Comparison of ENCODE assay signal across 24 cellular contexts in genomic region chr2:161486111-161486510, GRCh38.
"Had no signal": no experiment of that assay in that cellular context is flagged by ENCODE, and none has a peak within 500 bp of the region (broad histone marks: within the 10 kb centered on the region; RNA-seq: fewer than 3 reads in every experiment).

No MANE protein-coding gene starts in this region.

- H3K9me3 ChIP-seq: gastrocnemius medialis, neutrophil, right lobe of liver, uterus had no signal

- ATAC-seq: activated CD8-positive, alpha-beta T cell treated with anti-CD3 and anti-CD28 coated beads for 36 hours; activated T-cell treated with anti-CD3 and anti-CD28 coated beads, Interleukin-2, amount 50 U/mL, for 4 hours; body of pancreas; gastrocnemius medialis; left ventricle myocardium superior; right lobe of liver had no signal

- H3K27me3 ChIP-seq: body of pancreas, esophagus squamous epithelium, gastrocnemius medialis, hepatocyte, neutrophil, right lobe of liver, uterus had no signal

- H3K27ac ChIP-seq: body of pancreas, epithelial cell of prostate, esophagus squamous epithelium, gastrocnemius medialis, hepatocyte, neutrophil, right lobe of liver, skin epidermis, thoracic aorta, uterus had no signal

- H3K4me2 ChIP-seq: hepatocyte had no signal

- H2AFZ ChIP-seq: hepatocyte had no signal

- H3K36me3 ChIP-seq: esophagus squamous epithelium, gastrocnemius medialis, neutrophil, right lobe of liver, thoracic aorta, uterus had no signal

- H3K79me2 ChIP-seq: hepatocyte had no signal

- H3K4me3 ChIP-seq: body of pancreas, esophagus squamous epithelium, gastrocnemius medialis, hepatocyte, right lobe of liver, skin epidermis, thoracic aorta, uterus had no signal

- DNase-seq: activated CD4-positive, alpha-beta T cell treated with anti-CD3 and anti-CD28 coated beads, Interleukin-2, amount 10 ng/mL, durations not matched to agents 7 days and 5 days; activated CD4-positive, CD25-positive, alpha-beta regulatory T cell treated with anti-CD3 and anti-CD28 coated beads, Interleukin-2, amount 50 U/mL, for 72 hours; activated CD8-positive, alpha-beta T cell treated with anti-CD3 and anti-CD28 coated beads for 36 hours; activated T-cell treated with anti-CD3 and anti-CD28 coated beads, Interleukin-2, amount 50 U/mL, for 4 hours; body of pancreas; dermis blood vessel endothelial cell; effector CD4-positive, alpha-beta T cell; esophagus squamous epithelium; gastrocnemius medialis; glutamatergic neuron; islet precursor cell; left ventricle myocardium superior; naive B cell; nephron progenitor cell; right lobe of liver; stimulated activated CD4-positive, alpha-beta T cell treated with anti-CD3 and anti-CD28 coated beads, Interleukin-12 subunit alpha, Interleukin-12 subunit beta, amount 100 ng/mL, for 4 hours; stimulated activated CD4-positive, alpha-beta T cell treated with anti-CD3 and anti-CD28 coated beads, Interleukin-4, amount 100 ng/mL, for 1 hour; trophoblast cell; uterus had no signal

- H3K4me1 ChIP-seq: body of pancreas, esophagus squamous epithelium, gastrocnemius medialis, right lobe of liver, uterus had no signal
